1 cellular context compared by ENCODE assay signal in genomic region chr13:49604570-49604969, GRCh38.
TF ChIP-seq lines count a peak whose summit lies in the region.

No MANE protein-coding gene starts in this region.

TF ChIP-seq in endothelial cell of umbilical vein, 7 proteins besides CTCF, POLR2A, EP300 and RAD21 (continued from another document):
- TF ChIP-seq MYC (IDR thresholded peaks at IDR 0.05; ENCODE audit: low read depth, low read length) (no peak), GATA2 (IDR thresholded peaks at IDR 0.05; ENCODE audit: insufficient read depth, insufficient read length, low read depth, low read length) (no peak), POLR2AphosphoS5 (IDR thresholded peaks at IDR 0.05; ENCODE audit: insufficient read depth, low read depth, low read length) (no peak), EZH2 (IDR thresholded peaks at IDR 0.05; ENCODE audit: borderline replicate concordance, low read depth, low read length, severe bottlenecking) (no peak), MAX (IDR thresholded peaks at IDR 0.05; ENCODE audit: insufficient read depth, insufficient read length) (no peak)
